8 cellular contexts compared by ENCODE assay signal in the genomic region with DNA sequence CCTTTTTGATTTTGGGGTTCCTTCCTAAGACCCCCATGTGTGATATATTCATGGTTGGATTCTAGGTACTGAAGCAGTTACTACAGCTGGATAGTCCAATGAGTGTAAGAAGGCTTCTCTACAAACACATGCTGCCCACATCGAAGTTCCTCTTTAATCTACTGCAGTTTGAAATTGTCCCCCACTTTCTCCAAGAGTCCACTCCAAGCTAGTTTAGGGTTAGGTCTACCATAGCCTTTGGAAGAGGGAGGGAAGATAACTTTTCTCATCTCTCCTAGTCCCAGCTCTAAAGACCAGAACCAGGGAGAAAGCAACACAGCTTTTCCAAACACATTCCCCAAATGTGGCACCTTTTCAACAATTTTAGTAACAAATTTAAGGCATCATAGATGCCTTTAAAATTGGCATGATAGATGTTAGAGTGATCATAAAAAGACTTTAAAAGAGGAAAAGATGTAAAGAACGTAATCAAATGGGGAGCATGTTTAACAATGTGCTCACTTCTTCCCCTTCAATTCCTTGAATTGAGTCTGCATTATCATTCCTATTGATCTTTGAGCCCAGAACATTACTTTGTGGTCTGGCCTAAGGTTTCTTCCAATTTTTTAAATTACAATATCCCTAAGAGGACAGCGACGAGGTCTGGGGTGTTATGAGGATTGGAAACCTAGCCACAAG. TPM values are rescaled to one million over a fixed set of nuclear protein-coding genes. Genes with fewer than 3 reads are reported as not detected.
DNase-seq lines count a peak whose midpoint lies in the region; ATAC-seq and TF ChIP-seq lines count a peak whose summit lies in the region.

No MANE protein-coding gene starts in this region.

- POLR2A ChIA-PET in SK-N-SH (lab: Yijun Ruan, JAX): no interaction called here
- POLR2A ChIA-PET in activated CD4-positive, alpha-beta memory T cell treated with anti-CD3 and anti-CD28 coated beads, Interleukin-2, amount 10 ng/mL, durations not matched to agents 7 days and 5 days (lab: Charles Lee): interaction anchor here (1.0 to 2.6 kb wide), 4 partner anchors 8 to 208 kb away, joined by 3 to 16 read pairs (median 6); partner anchors contain the start of genes CHML and OPN3

- peaks cover 3% of the 10 kb centered on the region for H3K27me3 Mint-ChIP-seq in activated CD4-positive, alpha-beta memory T cell treated with anti-CD3 and anti-CD28 coated beads, Interleukin-2, amount 10 ng/mL, durations not matched to agents 7 days and 5 days

- H3K36me3 ChIP-seq in SK-N-SH (replicated peaks in 1 of 2; ENCODE audit: control insufficient read depth in 1 of 2, insufficient read depth in 2 of 2, low read length in 1 of 2) (peaks cover 4 to 6% of the 10 kb centered on the region in 2 experiments), iPS-15b (ENCODE audit: control insufficient read depth, insufficient read depth, low read length) (peaks cover 2% of the 10 kb centered on the region)

- H3K4me1 Mint-ChIP-seq in activated CD4-positive, alpha-beta memory T cell treated with anti-CD3 and anti-CD28 coated beads, Interleukin-2, amount 10 ng/mL, durations not matched to agents 7 days and 5 days: peaks cover 28% of the 10 kb centered on the region

- H3F3A ChIP-seq in SK-N-SH (replicated peaks; ENCODE audit: insufficient read depth): no peaks in the 10 kb centered on the region

- H3K27ac ChIP-seq in SK-N-SH (ENCODE audit: low read depth in 2 of 2, low read length in 1 of 2) (peak overlapping the region; percentile 98 to 100), substantia nigra (ENCODE audit: low read depth, low read length, poor library complexity, severe bottlenecking) (peak overlapping the region; percentile 100)

- no peak for TF ChIP-seq CTCF in SK-N-SH (IDR thresholded peaks at IDR 0.05)

- no peak for TF ChIP-seq RAD21 in SK-N-SH (IDR thresholded peaks at IDR 0.05; ENCODE audit: low read length)

- H3K9me3 ChIP-seq in SK-N-SH (no peaks in the 10 kb centered on the region), iPS-15b (ENCODE audit: control insufficient read depth, insufficient read depth, low read length) (no peaks in the 10 kb centered on the region)

- H3K9ac ChIP-seq in SK-N-SH (peak overlapping the region; percentile 85; the same call in 1 of the 2 replicates), iPS-15b (ENCODE audit: low read depth, low read length) (peak overlapping the region; percentile 70)

- H3K4me3 ChIP-seq in SK-N-SH (ENCODE audit: low read depth in 2 of 2, low read length in 1 of 2) (peak overlapping the region; percentile 96 to 99), iPS-15b (ENCODE audit: low read depth, low read length) (peak overlapping the region; percentile 99)

- no peaks in the 10 kb centered on the region for H4K20me1 ChIP-seq in SK-N-SH (ENCODE audit: insufficient read depth)

- no peaks in the 10 kb centered on the region for H3K9me2 ChIP-seq in SK-N-SH

- peak overlapping the region; percentile 92 for H3K4me3 Mint-ChIP-seq in activated CD4-positive, alpha-beta memory T cell treated with anti-CD3 and anti-CD28 coated beads, Interleukin-2, amount 10 ng/mL, durations not matched to agents 7 days and 5 days

- peaks cover 12% of the 10 kb centered on the region for H3K79me2 ChIP-seq in SK-N-SH (ENCODE audit: insufficient read depth)

- peaks cover 15% of the 10 kb centered on the region for H3K36me3 Mint-ChIP-seq in activated CD4-positive, alpha-beta memory T cell treated with anti-CD3 and anti-CD28 coated beads, Interleukin-2, amount 10 ng/mL, durations not matched to agents 7 days and 5 days (ENCODE audit: low read depth)

- H3K27me3 ChIP-seq in SK-N-SH (ENCODE audit: insufficient read depth) (no peaks in the 10 kb centered on the region), iPS-15b (ENCODE audit: control insufficient read depth, insufficient read depth, low read length) (no peaks in the 10 kb centered on the region)

- ATAC-seq in SK-N-SH treated with all-trans-retinoic acid at 6 μM for 48 hours (no peak), HG03280 (IDR thresholded peaks at IDR 0.05; ENCODE audit: unreplicated experiment) (no peak), HG03108 (IDR thresholded peaks at IDR 0.05; ENCODE audit: unreplicated experiment) (no peak)

- 88% methylated on average over 4 of the region's 4 CpGs for WGBS in SK-N-SH (ENCODE audit: low lambda C conversion rate)

- no peak for TF ChIP-seq EP300 in SK-N-SH (IDR thresholded peaks at IDR 0.05; ENCODE audit: borderline replicate concordance in 1 of 2, low read depth in 1 of 2, low read length in 1 of 2)

- no peaks in the 10 kb centered on the region for H3K9me3 Mint-ChIP-seq in activated CD4-positive, alpha-beta memory T cell treated with anti-CD3 and anti-CD28 coated beads, Interleukin-2, amount 10 ng/mL, durations not matched to agents 7 days and 5 days

- DNase-seq in SK-N-SH (no peak), substantia nigra (lab: John Stamatoyannopoulos, UW) (no peak)
- no peak for DNase-seq in activated CD4-positive, alpha-beta memory T cell treated with anti-CD3 and anti-CD28 coated beads, Interleukin-2, amount 10 ng/mL, durations not matched to agents 7 days and 5 days
- DNase-seq in stimulated activated CD4-positive, alpha-beta T cell treated with anti-CD3 and anti-CD28 coated beads, Interleukin-4, amount 100 ng/mL, for 4 hours: no peak

- peaks cover 0 to 17% of the 10 kb centered on the region in 2 experiments; a peak in 2 of 4 replicates for H3K4me1 ChIP-seq in SK-N-SH (ENCODE audit: control insufficient read depth in 1 of 2, insufficient read depth in 2 of 2, low read depth in 1 of 2, low read length in 1 of 2)
- H3K4me1 ChIP-seq in iPS-15b (ENCODE audit: control insufficient read depth, insufficient read depth, low read length): peaks cover 3% of the 10 kb centered on the region

- CTCF ChIA-PET in SK-N-SH (lab: Yijun Ruan, JAX): interaction anchor here (0.6 to 5.6 kb wide), 10 partner anchors 8 to 959 kb away, joined by 3 to 36 read pairs (median 4); no protein-coding TSS in a partner anchor
- CTCF ChIA-PET in activated CD4-positive, alpha-beta memory T cell treated with anti-CD3 and anti-CD28 coated beads, Interleukin-2, amount 10 ng/mL, durations not matched to agents 7 days and 5 days (lab: Charles Lee): interaction anchor here (0.6 to 1.4 kb wide), 4 partner anchors 140 to 775 kb away, joined by 3 to 10 read pairs (median 5); partner anchors contain the start of gene MAP1LC3C

- peak overlapping the region; percentile 99 for H3K27ac Mint-ChIP-seq in activated CD4-positive, alpha-beta memory T cell treated with anti-CD3 and anti-CD28 coated beads, Interleukin-2, amount 10 ng/mL, durations not matched to agents 7 days and 5 days

- H3K4me2 ChIP-seq in SK-N-SH: peak overlapping the region; percentile 97

- H2AFZ ChIP-seq in SK-N-SH (ENCODE audit: low read depth): peak overlapping the region; percentile 97

TF ChIP-seq in SK-N-SH, 30 proteins besides CTCF, POLR2A, EP300 and RAD21 (continues in another document):
- TF ChIP-seq RCOR1 (IDR thresholded peaks at IDR 0.05; ENCODE audit: low read length) (no peak), FOXM1 (IDR thresholded peaks at IDR 0.05; ENCODE audit: low read depth) (no peak), GABPA (IDR thresholded peaks at IDR 0.05; ENCODE audit: low read depth) (no peak), SMC3 (IDR thresholded peaks at IDR 0.05; ENCODE audit: low read depth, low read length) (no peak), POLR2AphosphoS5 (IDR thresholded peaks at IDR 0.05; ENCODE audit: low read depth, low read length) (no peak), TAF1 (IDR thresholded peaks at IDR 0.05; ENCODE audit: borderline replicate concordance, low read depth, low read length) (no peak), JUND (IDR thresholded peaks at IDR 0.05) (no peak)
- TF ChIP-seq, protein P1, sequence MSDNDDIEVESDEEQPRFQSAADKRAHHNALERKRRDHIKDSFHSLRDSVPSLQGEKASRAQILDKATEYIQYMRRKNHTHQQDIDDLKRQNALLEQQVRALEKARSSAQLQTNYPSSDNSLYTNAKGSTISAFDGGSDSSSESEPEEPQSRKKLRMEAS (IDR thresholded peaks at IDR 0.05; ENCODE audit: low read depth): no peak

TF ChIP-seq in SK-N-SH treated with all-trans-retinoic acid at 6 μM for 48 hours, 23 proteins besides CTCF, POLR2A, EP300 and RAD21 (continues in another document):
- TF ChIP-seq ISL1 (CRISPR knock-in tag; IDR thresholded peaks at IDR 0.05): no peak
- no peak for TF ChIP-seq ESRRG (CRISPR knock-in tag; IDR thresholded peaks at IDR 0.05)
- TF ChIP-seq RARB (CRISPR knock-in tag; IDR thresholded peaks at IDR 0.05): no peak
- TF ChIP-seq PPARA (CRISPR knock-in tag; IDR thresholded peaks at IDR 0.05; ENCODE audit: borderline replicate concordance): no peak
- no peak for TF ChIP-seq TOX (CRISPR knock-in tag; IDR thresholded peaks at IDR 0.05; ENCODE audit: borderline replicate concordance)
- no peak for TF ChIP-seq ZNF70 (CRISPR knock-in tag; IDR thresholded peaks at IDR 0.05)
- no peak for TF ChIP-seq BACH2 (CRISPR knock-in tag; IDR thresholded peaks at IDR 0.05; ENCODE audit: borderline replicate concordance)
- TF ChIP-seq ZFP30 (CRISPR knock-in tag; IDR thresholded peaks at IDR 0.05): no peak
- no peak for TF ChIP-seq CREB5 (CRISPR knock-in tag; IDR thresholded peaks at IDR 0.05; ENCODE audit: low read depth)

RNA-seq across cellular contexts. Expression of gene EXO1, which starts 1.0 kb away (rescaled TPM):
- 3.9 and 4.6 TPM in 2 replicates for polyA plus RNA-seq in SK-N-SH (2012; rRNA removed)
- 4.9 and 5.7 TPM in 2 replicates for polyA plus RNA-seq in SK-N-SH (2012; cell fraction: cytosol; rRNA removed)
- polyA plus RNA-seq in SK-N-SH (2012; cell fraction: nucleus; rRNA removed): 5.7 and 6.8 TPM in 2 replicates
- 10 to 100 TPM; 30.1 to 31.9 TPM for total RNA-seq in activated CD4-positive, alpha-beta memory T cell treated with anti-CD3 and anti-CD28 coated beads, Interleukin-2, amount 10 ng/mL, durations not matched to agents 7 days and 5 days
